Comparison of ENCODE assay signal across 1 cellular context in the genomic region with DNA sequence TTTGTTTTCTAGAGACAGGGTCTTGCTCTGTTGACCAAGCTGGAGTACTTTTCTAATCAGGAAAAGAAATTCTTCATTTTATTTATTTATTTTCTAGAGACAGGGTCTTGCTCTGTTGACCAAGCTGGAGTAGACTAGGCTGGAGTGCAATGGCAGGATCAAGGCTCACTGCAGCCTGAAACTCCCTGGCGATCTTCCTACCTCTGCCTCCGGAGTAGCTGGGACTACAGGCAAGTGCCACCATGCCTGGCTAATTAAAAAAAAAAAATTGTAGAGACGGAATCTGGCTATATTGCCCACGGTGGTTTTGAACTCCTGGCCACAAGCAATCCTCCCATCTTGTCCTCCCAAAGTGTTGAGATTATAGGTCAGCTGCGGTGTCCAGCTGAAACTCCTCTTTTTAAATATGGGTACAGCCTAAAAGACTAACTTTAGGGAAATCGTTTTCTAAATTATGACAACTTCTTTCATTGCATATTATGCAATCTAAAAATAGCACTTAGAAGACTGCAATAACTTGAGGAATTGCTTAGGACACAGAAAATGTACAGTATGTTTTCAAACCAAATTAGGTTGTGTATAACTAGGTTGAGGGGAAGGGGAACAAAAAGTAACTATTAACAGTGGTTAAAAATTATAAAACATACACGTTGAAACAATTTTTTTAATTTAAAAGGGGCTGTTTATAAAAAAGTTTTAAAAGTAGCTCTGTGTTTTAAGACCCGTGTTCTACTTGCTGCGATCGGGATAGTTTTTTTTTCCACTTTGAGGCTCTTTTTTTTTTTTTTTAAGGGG.
TF ChIP-seq lines count a peak whose summit lies in the region.

No MANE protein-coding gene starts in this region.

TF ChIP-seq in WTC11, 78 proteins besides CTCF, POLR2A, EP300 and RAD21 (continued from another document):
- TF ChIP-seq, protein P1, sequence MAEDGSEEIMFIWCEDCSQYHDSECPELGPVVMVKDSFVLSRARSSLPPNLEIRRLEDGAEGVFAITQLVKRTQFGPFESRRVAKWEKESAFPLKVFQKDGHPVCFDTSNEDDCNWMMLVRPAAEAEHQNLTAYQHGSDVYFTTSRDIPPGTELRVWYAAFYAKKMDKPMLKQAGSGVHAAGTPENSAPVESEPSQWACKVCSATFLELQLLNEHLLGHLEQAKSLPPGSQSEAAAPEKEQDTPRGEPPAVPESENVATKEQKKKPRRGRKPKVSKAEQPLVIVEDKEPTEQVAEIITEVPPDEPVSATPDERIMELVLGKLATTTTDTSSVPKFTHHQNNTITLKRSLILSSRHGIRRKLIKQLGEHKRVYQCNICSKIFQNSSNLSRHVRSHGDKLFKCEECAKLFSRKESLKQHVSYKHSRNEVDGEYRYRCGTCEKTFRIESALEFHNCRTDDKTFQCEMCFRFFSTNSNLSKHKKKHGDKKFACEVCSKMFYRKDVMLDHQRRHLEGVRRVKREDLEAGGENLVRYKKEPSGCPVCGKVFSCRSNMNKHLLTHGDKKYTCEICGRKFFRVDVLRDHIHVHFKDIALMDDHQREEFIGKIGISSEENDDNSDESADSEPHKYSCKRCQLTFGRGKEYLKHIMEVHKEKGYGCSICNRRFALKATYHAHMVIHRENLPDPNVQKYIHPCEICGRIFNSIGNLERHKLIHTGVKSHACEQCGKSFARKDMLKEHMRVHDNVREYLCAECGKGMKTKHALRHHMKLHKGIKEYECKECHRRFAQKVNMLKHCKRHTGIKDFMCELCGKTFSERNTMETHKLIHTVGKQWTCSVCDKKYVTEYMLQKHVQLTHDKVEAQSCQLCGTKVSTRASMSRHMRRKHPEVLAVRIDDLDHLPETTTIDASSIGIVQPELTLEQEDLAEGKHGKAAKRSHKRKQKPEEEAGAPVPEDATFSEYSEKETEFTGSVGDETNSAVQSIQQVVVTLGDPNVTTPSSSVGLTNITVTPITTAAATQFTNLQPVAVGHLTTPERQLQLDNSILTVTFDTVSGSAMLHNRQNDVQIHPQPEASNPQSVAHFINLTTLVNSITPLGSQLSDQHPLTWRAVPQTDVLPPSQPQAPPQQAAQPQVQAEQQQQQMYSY (CRISPR knock-in tag; IDR thresholded peaks at IDR 0.05), result no peak
- no peak for TF ChIP-seq ZNF219 (CRISPR knock-in tag; IDR thresholded peaks at IDR 0.05; ENCODE audit: borderline replicate concordance)
- no peak for TF ChIP-seq GTF2I (CRISPR knock-in tag; conservative IDR thresholded peaks at IDR 0.05)
- no peak for TF ChIP-seq GABPB1 (CRISPR knock-in tag; IDR thresholded peaks at IDR 0.05)
- no peak for TF ChIP-seq NR2C2 (CRISPR knock-in tag; IDR thresholded peaks at IDR 0.05)
- no peak for TF ChIP-seq ETV6 (CRISPR knock-in tag; IDR thresholded peaks at IDR 0.05)
- TF ChIP-seq, protein P2, sequence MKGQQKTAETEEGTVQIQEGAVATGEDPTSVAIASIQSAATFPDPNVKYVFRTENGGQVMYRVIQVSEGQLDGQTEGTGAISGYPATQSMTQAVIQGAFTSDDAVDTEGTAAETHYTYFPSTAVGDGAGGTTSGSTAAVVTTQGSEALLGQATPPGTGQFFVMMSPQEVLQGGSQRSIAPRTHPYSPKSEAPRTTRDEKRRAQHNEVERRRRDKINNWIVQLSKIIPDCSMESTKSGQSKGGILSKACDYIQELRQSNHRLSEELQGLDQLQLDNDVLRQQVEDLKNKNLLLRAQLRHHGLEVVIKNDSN (CRISPR knock-in tag; IDR thresholded peaks at IDR 0.05), result no peak
- TF ChIP-seq, protein P3, sequence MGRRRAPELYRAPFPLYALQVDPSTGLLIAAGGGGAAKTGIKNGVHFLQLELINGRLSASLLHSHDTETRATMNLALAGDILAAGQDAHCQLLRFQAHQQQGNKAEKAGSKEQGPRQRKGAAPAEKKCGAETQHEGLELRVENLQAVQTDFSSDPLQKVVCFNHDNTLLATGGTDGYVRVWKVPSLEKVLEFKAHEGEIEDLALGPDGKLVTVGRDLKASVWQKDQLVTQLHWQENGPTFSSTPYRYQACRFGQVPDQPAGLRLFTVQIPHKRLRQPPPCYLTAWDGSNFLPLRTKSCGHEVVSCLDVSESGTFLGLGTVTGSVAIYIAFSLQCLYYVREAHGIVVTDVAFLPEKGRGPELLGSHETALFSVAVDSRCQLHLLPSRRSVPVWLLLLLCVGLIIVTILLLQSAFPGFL (CRISPR knock-in tag; IDR thresholded peaks at IDR 0.05; ENCODE audit: borderline replicate concordance), result no peak
